24 cellular contexts compared by ENCODE assay signal in the genomic region with DNA sequence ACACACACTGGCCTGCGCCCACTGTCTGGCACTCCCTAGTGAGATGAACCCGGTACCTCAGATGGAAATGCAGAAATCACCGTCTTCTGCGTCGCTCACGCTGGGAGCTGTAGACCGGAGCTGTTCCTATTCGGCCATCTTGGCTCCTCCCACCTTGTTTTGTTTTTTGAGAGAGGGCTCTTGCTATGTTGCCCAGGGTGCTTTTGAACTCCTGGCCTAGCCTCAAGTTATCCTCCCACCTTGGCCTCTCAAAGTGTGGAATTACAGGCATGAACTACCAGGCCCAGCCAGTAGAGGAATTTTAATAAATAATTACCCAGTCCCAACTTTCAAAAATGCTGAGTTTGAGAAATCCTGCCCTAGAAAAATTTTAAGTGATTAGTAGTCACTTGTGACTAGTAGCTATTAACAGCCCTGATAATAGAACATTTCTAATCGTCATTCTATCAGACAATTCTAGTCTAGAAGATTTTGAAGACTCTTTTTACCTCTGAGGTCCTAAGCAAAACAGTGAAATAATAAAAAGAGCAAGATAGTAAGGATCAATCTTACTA. TPM values are rescaled to one million over a fixed set of nuclear protein-coding genes. Genes with fewer than 3 reads are reported as not detected.
"Had no signal": no experiment of that assay in that cellular context is flagged by ENCODE, and none has a peak within 500 bp of the region (broad histone marks: within the 10 kb centered on the region; RNA-seq: fewer than 3 reads in every experiment).

No MANE protein-coding gene starts in this region.

- H3K27me3 Mint-ChIP-seq: activated naive CD8-positive, alpha-beta T cell treated with anti-CD3 and anti-CD28 coated beads, Interleukin-2, amount 10 ng/mL, durations not matched to agents 7 days and 5 days had no signal

- H3K27ac ChIP-seq: adrenal gland, KMS-11 had no signal

- H3K27ac Mint-ChIP-seq: activated CD8-positive, alpha-beta T cell treated with anti-CD3 and anti-CD28 coated beads, Interleukin-2, amount 10 ng/mL, durations not matched to agents 7 days and 5 days; activated naive CD8-positive, alpha-beta T cell treated with anti-CD3 and anti-CD28 coated beads, Interleukin-2, amount 10 ng/mL, durations not matched to agents 7 days and 5 days; T-helper 1 cell treated with Interleukin-12 subunit alpha and Interleukin-12 subunit beta and Interleukin-4 antibody, amounts not matched to agents 30 μg/mL and 1 μg/mL, for 36 hours had no signal

- H3K4me3 Mint-ChIP-seq: activated CD8-positive, alpha-beta T cell treated with anti-CD3 and anti-CD28 coated beads, Interleukin-2, amount 10 ng/mL, durations not matched to agents 7 days and 5 days; activated naive CD8-positive, alpha-beta T cell treated with anti-CD3 and anti-CD28 coated beads, Interleukin-2, amount 10 ng/mL, durations not matched to agents 7 days and 5 days; T-helper 1 cell treated with Interleukin-12 subunit alpha and Interleukin-12 subunit beta and Interleukin-4 antibody, amounts not matched to agents 30 μg/mL and 1 μg/mL, for 36 hours had no signal

- ATAC-seq: activated CD8-positive, alpha-beta T cell treated with anti-CD3 and anti-CD28 coated beads, Interleukin-2, amount 10 ng/mL, durations not matched to agents 7 days and 5 days had no signal

- H3K4me1 ChIP-seq: adrenal gland had no signal

- H3K9me3 Mint-ChIP-seq: activated naive CD8-positive, alpha-beta T cell treated with anti-CD3 and anti-CD28 coated beads, Interleukin-2, amount 10 ng/mL, durations not matched to agents 7 days and 5 days had no signal

- H3K4me1 Mint-ChIP-seq: activated naive CD8-positive, alpha-beta T cell treated with anti-CD3 and anti-CD28 coated beads, Interleukin-2, amount 10 ng/mL, durations not matched to agents 7 days and 5 days had no signal

- H3K27me3 ChIP-seq: adrenal gland had no signal

- H3K36me3 ChIP-seq: adrenal gland had no signal

- DNase-seq: activated CD4-positive, alpha-beta T cell treated with anti-CD3 and anti-CD28 coated beads for 48 hours; activated CD4-positive, alpha-beta T cell treated with anti-CD3 and anti-CD28 coated beads, Interleukin-2, amount 50 U/mL, for 4 hours; activated CD4-positive, CD25-positive, alpha-beta regulatory T cell treated with anti-CD3 and anti-CD28 coated beads, Interleukin-2, amount 50 U/mL, for 72 hours; activated CD8-positive, alpha-beta memory T cell treated with anti-CD3 and anti-CD28 coated beads, Interleukin-2, amount 50 U/mL, for 48 hours; activated CD8-positive, alpha-beta T cell treated with anti-CD3 and anti-CD28 coated beads, Interleukin-2, amount 10 ng/mL, durations not matched to agents 7 days and 5 days; activated naive CD4-positive, alpha-beta T cell treated with anti-CD3 and anti-CD28 coated beads, Interleukin-2, amount 50 U/mL, for 16 hours; activated naive CD8-positive, alpha-beta T cell treated with anti-CD3 and anti-CD28 coated beads, Interleukin-2, amount 10 ng/mL, durations not matched to agents 7 days and 5 days; activated T-cell treated with anti-CD3 and anti-CD28 coated beads, Interleukin-2, amount 50 U/mL, for 1 hour; adrenal gland; anterior cingulate cortex; cerebellar nuclear complex; NCI-H1092; NCI-H1436; NCI-H187 treated with DMSO at 0.1 percent for 48 hours; NCI-H345; NCI-H510A; NCI-H526 treated with DMSO at 0.1 percent for 48 hours; PC-3; SHP77 treated with DMSO at 0.1 percent for 48 hours had no signal

- H3K9me3 ChIP-seq: adrenal gland had no signal

- H3K9ac ChIP-seq: KMS-11 had no signal

- H3K4me3 ChIP-seq: adrenal gland had no signal

- H3K36me3 Mint-ChIP-seq: activated naive CD8-positive, alpha-beta T cell treated with anti-CD3 and anti-CD28 coated beads, Interleukin-2, amount 10 ng/mL, durations not matched to agents 7 days and 5 days had no signal

- H3K4me2 ChIP-seq: KMS-11 had no signal

RNA-seq across cellular contexts. Expression of a gene that starts 49.9 kb away (rescaled TPM):
- total RNA-seq: activated CD8-positive, alpha-beta T cell treated with anti-CD3 and anti-CD28 coated beads, Interleukin-2, amount 10 ng/mL, durations not matched to agents 7 days and 5 days; activated naive CD8-positive, alpha-beta T cell treated with anti-CD3 and anti-CD28 coated beads, Interleukin-2, amount 10 ng/mL, durations not matched to agents 7 days and 5 days; adrenal gland; cardiac septum; MCF 10A; PC-3; SK-MEL-5 had no signal
- polyA plus RNA-seq: adrenal gland had no signal
